Comparison of ENCODE assay signal across 8 cellular contexts in the genomic region with DNA sequence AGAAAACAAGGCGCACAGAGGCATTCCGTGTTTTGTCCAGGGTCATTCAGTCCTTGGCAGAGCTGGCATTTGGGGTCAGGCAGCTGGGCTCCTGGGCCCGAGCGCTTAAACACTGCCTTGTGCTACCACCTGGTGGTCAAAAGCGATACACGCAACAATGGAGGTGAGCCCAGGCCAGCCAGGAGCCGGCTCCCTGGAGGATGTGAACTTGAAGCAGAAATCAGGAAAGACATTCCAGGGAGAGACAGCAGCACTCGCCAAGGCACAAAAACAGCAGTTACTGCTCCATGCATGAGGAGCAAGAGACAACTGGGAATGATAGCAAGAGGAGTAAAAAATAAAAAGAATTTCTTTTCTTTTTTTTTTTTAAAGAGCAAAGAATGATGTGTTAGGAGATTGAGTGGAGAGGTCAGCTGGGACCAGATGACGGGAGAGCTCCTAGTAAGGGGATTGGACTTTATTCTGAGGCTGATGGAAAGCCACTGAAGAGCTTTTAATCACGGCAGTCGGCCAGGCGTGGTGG. TPM values are rescaled to one million over a fixed set of nuclear protein-coding genes. Genes with fewer than 3 reads are reported as not detected.
DNase-seq lines count a peak whose midpoint lies in the region; ATAC-seq and TF ChIP-seq lines count a peak whose summit lies in the region.

No MANE protein-coding gene starts in this region.

- H4K20me1 ChIP-seq in osteoblast (ENCODE audit: insufficient read depth, low read length) = no peaks in the 10 kb centered on the region

- H2AFZ ChIP-seq in osteoblast (ENCODE audit: low read length) = peak overlapping the region; percentile 50

- H3K4me1 Mint-ChIP-seq in activated T-helper 1 cell treated with anti-CD3 and anti-CD28 coated beads, Interleukin-12 subunit alpha, Interleukin-12 subunit beta, Interleukin-2, Interleukin-4 antibody, amounts not matched to agents 30 ng/mL and 10 ng/mL and 1 ng/mL, durations not matched to agents 14 hours and 24 hours and 36 hours (ENCODE audit: low read depth) = no peaks in the 10 kb centered on the region

- H3K27ac ChIP-seq in HL-60 (replicated peaks) = no peak overlapping the region
- no peak overlapping the region for H3K27ac ChIP-seq in Peyer's patch
- no peak overlapping the region for H3K27ac ChIP-seq in osteoblast (ENCODE audit: low read depth, low read length)
- no peak overlapping the region for H3K27ac ChIP-seq in thyroid gland

- H3K27me3 Mint-ChIP-seq in activated T-helper 1 cell treated with anti-CD3 and anti-CD28 coated beads, Interleukin-12 subunit alpha, Interleukin-12 subunit beta, Interleukin-2, Interleukin-4 antibody, amounts not matched to agents 30 ng/mL and 10 ng/mL and 1 ng/mL, durations not matched to agents 14 hours and 24 hours and 36 hours (ENCODE audit: insufficient read depth) = no peaks in the 10 kb centered on the region

- DNase-seq in DMS53 treated with DMSO at 0.1 percent for 48 hours (lab: John Stamatoyannopoulos, UW; ENCODE audit: unreplicated experiment) (peak; percentile 59), HL-60 (ENCODE audit: low read depth in 1 of 2, low spot score in 1 of 2) (peak; percentile 15 to 64), Peyer's patch (peak; percentile 59 to 89 (median 82)), foreskin fibroblast (peak; percentile 68 to 91), osteoblast (ENCODE audit: insufficient read length, low spot score, missing footprints) (peak; percentile 93), thyroid gland (peak; percentile 78 to 82)
- DNase-seq in activated T-helper 1 cell treated with anti-CD3 and anti-CD28 coated beads, Interleukin-12 subunit alpha, Interleukin-12 subunit beta, Interleukin-2, Interleukin-4 antibody, amounts not matched to agents 30 ng/mL and 10 ng/mL and 1 ng/mL, durations not matched to agents 14 hours and 24 hours and 36 hours (ENCODE audit: low spot score) = peak; percentile 25

- no peak overlapping the region for H3K27ac Mint-ChIP-seq in activated T-helper 1 cell treated with anti-CD3 and anti-CD28 coated beads, Interleukin-12 subunit alpha, Interleukin-12 subunit beta, Interleukin-2, Interleukin-4 antibody, amounts not matched to agents 30 ng/mL and 10 ng/mL and 1 ng/mL, durations not matched to agents 14 hours and 24 hours and 36 hours

- ATAC-seq in GM21381 (IDR thresholded peaks at IDR 0.05; ENCODE audit: unreplicated experiment) = peak; percentile 100

- no peaks in the 10 kb centered on the region for H3K36me3 Mint-ChIP-seq in activated T-helper 1 cell treated with anti-CD3 and anti-CD28 coated beads, Interleukin-12 subunit alpha, Interleukin-12 subunit beta, Interleukin-2, Interleukin-4 antibody, amounts not matched to agents 30 ng/mL and 10 ng/mL and 1 ng/mL, durations not matched to agents 14 hours and 24 hours and 36 hours (ENCODE audit: low read depth)

- H3K4me2 ChIP-seq in osteoblast (ENCODE audit: insufficient read depth, low read length) = no peak overlapping the region

- H3K4me3 ChIP-seq in HL-60 (replicated peaks; ENCODE audit: insufficient read depth, low read length) (no peak overlapping the region), Peyer's patch (no peak overlapping the region), foreskin fibroblast (ENCODE audit: low read depth in 1 of 2, low read length in 2 of 2) (no peak overlapping the region), osteoblast (ENCODE audit: insufficient read depth, low read length) (no peak overlapping the region), thyroid gland (replicated peaks in 1 of 3) (no peak overlapping the region)

- H3K36me3 ChIP-seq in Peyer's patch (no peaks in the 10 kb centered on the region), osteoblast (ENCODE audit: insufficient read depth, low read length) (no peaks in the 10 kb centered on the region), thyroid gland (no peaks in the 10 kb centered on the region)

- no peaks in the 10 kb centered on the region for H3K9me3 ChIP-seq in Peyer's patch
- no peaks in the 10 kb centered on the region for H3K9me3 ChIP-seq in osteoblast (ENCODE audit: low read depth, low read length)
- no peaks in the 10 kb centered on the region for H3K9me3 ChIP-seq in thyroid gland

- H3K4me1 ChIP-seq in Peyer's patch (peaks cover 0 to 4% (median 1%) of the 10 kb centered on the region in 4 donors), osteoblast (ENCODE audit: insufficient read depth, low read length) (no peaks in the 10 kb centered on the region), thyroid gland (peaks cover 0 to 3% of the 10 kb centered on the region in 2 donors)

- H3K9me3 Mint-ChIP-seq in activated T-helper 1 cell treated with anti-CD3 and anti-CD28 coated beads, Interleukin-12 subunit alpha, Interleukin-12 subunit beta, Interleukin-2, Interleukin-4 antibody, amounts not matched to agents 30 ng/mL and 10 ng/mL and 1 ng/mL, durations not matched to agents 14 hours and 24 hours and 36 hours = no peaks in the 10 kb centered on the region

- H3K79me2 ChIP-seq in osteoblast (ENCODE audit: insufficient read depth, low read length) = no peaks in the 10 kb centered on the region

- H3K4me3 Mint-ChIP-seq in activated T-helper 1 cell treated with anti-CD3 and anti-CD28 coated beads, Interleukin-12 subunit alpha, Interleukin-12 subunit beta, Interleukin-2, Interleukin-4 antibody, amounts not matched to agents 30 ng/mL and 10 ng/mL and 1 ng/mL, durations not matched to agents 14 hours and 24 hours and 36 hours = no peak overlapping the region

- peak; percentile 51 for TF ChIP-seq CTCF in HL-60 (IDR thresholded peaks at IDR 0.05; ENCODE audit: insufficient read depth, low read length)
- TF ChIP-seq CTCF in Peyer's patch (IDR thresholded peaks at IDR 0.05) = peak; percentile 50 to 94 (median 80)
- peak; percentile 86 for TF ChIP-seq CTCF in foreskin fibroblast (IDR thresholded peaks at IDR 0.05; ENCODE audit: low read depth, low read length)
- peak; percentile 86 for TF ChIP-seq CTCF in osteoblast (IDR thresholded peaks at IDR 0.05; ENCODE audit: extremely low read depth, low read depth, low read length)
- peak; percentile 61 to 88 (median 78) for TF ChIP-seq CTCF in thyroid gland (IDR thresholded peaks at IDR 0.05)

- TF ChIP-seq POLR2A in Peyer's patch (IDR thresholded peaks at IDR 0.05) (no peak), thyroid gland (IDR thresholded peaks at IDR 0.05) (no peak)

- 22 to 25% methylated on average over 12 of the region's 12 CpGs for WGBS in thyroid gland, 2 donors

- H3K27me3 ChIP-seq in HL-60 (ENCODE audit: insufficient read depth, poor library complexity, severe bottlenecking) (no peaks in the 10 kb centered on the region), Peyer's patch (no peaks in the 10 kb centered on the region), osteoblast (ENCODE audit: insufficient read depth, low read length) (no peaks in the 10 kb centered on the region), thyroid gland (no peaks in the 10 kb centered on the region)

- intact Hi-C loops in activated T-helper 1 cell treated with anti-CD3 and anti-CD28 coated beads, Interleukin-12 subunit alpha, Interleukin-12 subunit beta, Interleukin-2, Interleukin-4 antibody, amounts not matched to agents 30 ng/mL and 10 ng/mL and 1 ng/mL, durations not matched to agents 14 hours and 24 hours and 36 hours (cut with micrococcal nuclease) = loop anchor here (1.0 to 5.0 kb wide), 6 partner anchors 17 to 637 kb away; partner anchors contain the start of gene AGFG1
- intact Hi-C loops in thyroid gland (cut with DNase I) = loop anchor here (5.0 to 10.0 kb wide), 2 partner anchors 109 to 352 kb away; no protein-coding TSS in a partner anchor

RNA-seq across cellular contexts. Expression of gene SCYGR8, which starts 20.7 kb away (rescaled TPM):
- total RNA-seq in Peyer's patch = not detected
- not detected in 2 replicates for total RNA-seq in activated T-helper 1 cell treated with anti-CD3 and anti-CD28 coated beads, Interleukin-12 subunit alpha, Interleukin-12 subunit beta, Interleukin-2, Interleukin-4 antibody, amounts not matched to agents 30 ng/mL and 10 ng/mL and 1 ng/mL, durations not matched to agents 14 hours and 24 hours and 36 hours
- total RNA-seq in osteoblast = not detected in 2 replicates
- not detected for total RNA-seq in thyroid gland

RNA-seq across cellular contexts. Expression of gene SCYGR7, which starts 38.3 kb away (rescaled TPM):
- total RNA-seq in Peyer's patch (not detected), osteoblast (not detected in 2 replicates), thyroid gland (not detected)
- total RNA-seq in activated T-helper 1 cell treated with anti-CD3 and anti-CD28 coated beads, Interleukin-12 subunit alpha, Interleukin-12 subunit beta, Interleukin-2, Interleukin-4 antibody, amounts not matched to agents 30 ng/mL and 10 ng/mL and 1 ng/mL, durations not matched to agents 14 hours and 24 hours and 36 hours = not detected in 2 replicates

RNA-seq across cellular contexts. Expression of gene SCYGR6, which starts 41.9 kb away (rescaled TPM):
- total RNA-seq in Peyer's patch = not detected
- not detected in 2 replicates for total RNA-seq in activated T-helper 1 cell treated with anti-CD3 and anti-CD28 coated beads, Interleukin-12 subunit alpha, Interleukin-12 subunit beta, Interleukin-2, Interleukin-4 antibody, amounts not matched to agents 30 ng/mL and 10 ng/mL and 1 ng/mL, durations not matched to agents 14 hours and 24 hours and 36 hours
- not detected in 2 replicates for total RNA-seq in osteoblast
- total RNA-seq in thyroid gland = not detected

RNA-seq across cellular contexts. Expression of gene CCL20, which starts 47.2 kb away (rescaled TPM):
- 10 to 100 TPM in 1 of 4 donors, 1 to 10 TPM in 2, not detected in 1; 4.0 to 14.0 (median 5.1) TPM for total RNA-seq in Peyer's patch
- 1.2 and 3.2 TPM in 2 replicates for total RNA-seq in activated T-helper 1 cell treated with anti-CD3 and anti-CD28 coated beads, Interleukin-12 subunit alpha, Interleukin-12 subunit beta, Interleukin-2, Interleukin-4 antibody, amounts not matched to agents 30 ng/mL and 10 ng/mL and 1 ng/mL, durations not matched to agents 14 hours and 24 hours and 36 hours
- total RNA-seq in osteoblast = 1.1 and 1.2 TPM in 2 replicates
- total RNA-seq in thyroid gland = not detected

RNA-seq across cellular contexts. Expression of gene SLC19A3, which starts 48.6 kb away (rescaled TPM):
- total RNA-seq in Peyer's patch = 10 to 100 TPM in 3 of 4 donors, 1 to 10 TPM in 1; 5.0 to 40.0 (median 23.1) TPM
- not detected in 2 replicates for total RNA-seq in activated T-helper 1 cell treated with anti-CD3 and anti-CD28 coated beads, Interleukin-12 subunit alpha, Interleukin-12 subunit beta, Interleukin-2, Interleukin-4 antibody, amounts not matched to agents 30 ng/mL and 10 ng/mL and 1 ng/mL, durations not matched to agents 14 hours and 24 hours and 36 hours
- 0.29 and 0.36 TPM in 2 replicates for total RNA-seq in osteoblast
- 1 to 10 TPM in 1 of 4 donors, under 1 TPM in 3; 0.79 to 2.6 (median 0.86) TPM for total RNA-seq in thyroid gland

Comparison
In these comparisons a context has a peak if more than half of its experiments do, and no peak if none do; other contexts are left out.
1. DNase-seq: peak in every context shown above with its lines; median percentile 93 in osteoblast; 82 in Peyer's patch; 80 in thyroid gland; 80 in foreskin fibroblast; 59 in DMS53 treated with DMSO at 0.1 percent for 48 hours; 40 in HL-60; 25 in activated T-helper 1 cell treated with anti-CD3 and anti-CD28 coated beads, Interleukin-12 subunit alpha, Interleukin-12 subunit beta, Interleukin-2, Interleukin-4 antibody, amounts not matched to agents 30 ng/mL and 10 ng/mL and 1 ng/mL, durations not matched to agents 14 hours and 24 hours and 36 hours.